Comparison of ENCODE assay signal across 9 cellular contexts in genomic region chr2:62455957-62456692, GRCh38. TPM values are rescaled to one million over a fixed set of nuclear protein-coding genes. Genes with fewer than 3 reads are reported as not detected.
DNase-seq lines count a peak whose midpoint lies in the region; ATAC-seq and TF ChIP-seq lines count a peak whose summit lies in the region.
"Had no signal": no experiment of that assay in that cellular context is flagged by ENCODE, and none has a peak within 500 bp of the region (broad histone marks: within the 10 kb centered on the region; RNA-seq: fewer than 3 reads in every experiment).

No MANE protein-coding gene starts in this region.

- H2AFZ ChIP-seq in parathyroid adenoma = peak overlapping the region; percentile 99

- H3K4me1 Mint-ChIP-seq in Calu3 (ENCODE audit: low read depth, unreplicated experiment) (peaks cover 27% of the 10 kb centered on the region), endothelial cell (ENCODE audit: unreplicated experiment) (no peaks in the 10 kb centered on the region)
- no peaks in the 10 kb centered on the region for H3K4me1 Mint-ChIP-seq in CD4-positive, alpha-beta T cell (ENCODE audit: low read depth)

- CTCF ChIA-PET in Calu3 (lab: Charles Lee) = interaction anchor here (0.5 to 2.7 kb wide), 9 partner anchors 9 to 319 kb away, joined by 3 to 32 read pairs (median 5); partner anchors contain the start of genes EHBP1 and TMEM17
- CTCF ChIA-PET in CD4-positive, alpha-beta T cell (lab: Charles Lee) = interaction anchor here (0.9 to 2.1 kb wide), 2 partner anchors 318 to 320 kb away, joined by 3 to 18 read pairs; no protein-coding TSS in a partner anchor

- H3K27me3 Mint-ChIP-seq in Calu3 (ENCODE audit: unreplicated experiment) = no peaks in the 10 kb centered on the region
- H3K27me3 Mint-ChIP-seq in endothelial cell (ENCODE audit: unreplicated experiment) = peaks cover 2% of the 10 kb centered on the region
- peaks cover 9% of the 10 kb centered on the region for H3K27me3 Mint-ChIP-seq in CD4-positive, alpha-beta T cell

- H3K27ac ChIP-seq in parathyroid adenoma = no peak overlapping the region
- no peak overlapping the region for H3K27ac ChIP-seq in CD4-positive, alpha-beta T cell (ENCODE audit: low read depth, low read length)

- H3K36me3 Mint-ChIP-seq in Calu3 (ENCODE audit: insufficient read depth, unreplicated experiment) (no peaks in the 10 kb centered on the region), endothelial cell (ENCODE audit: low read depth, unreplicated experiment) (no peaks in the 10 kb centered on the region)
- no peaks in the 10 kb centered on the region for H3K36me3 Mint-ChIP-seq in CD4-positive, alpha-beta T cell (ENCODE audit: low read depth)

- H3K36me3 ChIP-seq in parathyroid adenoma (ENCODE audit: control insufficient read depth, insufficient read depth, low read length) = no peaks in the 10 kb centered on the region
- H3K36me3 ChIP-seq: pancreas had no signal

- no peak overlapping the region for H3K9ac ChIP-seq in parathyroid adenoma

- DNase-seq in Calu3 (no peak), NCI-H82 (lab: John Stamatoyannopoulos, UW) (peak; percentile 92), endothelial cell (ENCODE audit: low spot score) (no peak), pons (ENCODE audit: low spot score) (no peak), foreskin melanocyte (no peak), DMS114 treated with DMSO at 0.1 percent for 48 hours (lab: John Stamatoyannopoulos, UW; ENCODE audit: unreplicated experiment) (no peak)
- DNase-seq in CD4-positive, alpha-beta T cell = no peak

- H3K4me3 Mint-ChIP-seq in Calu3 (ENCODE audit: low read depth, unreplicated experiment) = peak overlapping the region; percentile 64
- H3K4me3 Mint-ChIP-seq in endothelial cell (ENCODE audit: unreplicated experiment) = no peak overlapping the region
- H3K4me3 Mint-ChIP-seq in CD4-positive, alpha-beta T cell = no peak overlapping the region

- H3K79me2 ChIP-seq in parathyroid adenoma = no peaks in the 10 kb centered on the region

- TF ChIP-seq CTCF in Calu3 (IDR thresholded peaks at IDR 0.05; ENCODE audit: unreplicated experiment) (no peak), endothelial cell (IDR thresholded peaks at IDR 0.05; ENCODE audit: unreplicated experiment) (no peak), parathyroid adenoma (IDR thresholded peaks at IDR 0.05) (no peak)
- TF ChIP-seq CTCF in CD4-positive, alpha-beta T cell (IDR thresholded peaks at IDR 0.05) = no peak

- H3K27me3 ChIP-seq in parathyroid adenoma (ENCODE audit: control insufficient read depth, insufficient read depth, low read length) = no peaks in the 10 kb centered on the region
- H3K27me3 ChIP-seq in CD4-positive, alpha-beta T cell (ENCODE audit: control insufficient read depth, insufficient read depth, low read length) = peaks cover 8% of the 10 kb centered on the region
- H3K27me3 ChIP-seq: pancreas had no signal

- no peak overlapping the region for H3K4me3 ChIP-seq in parathyroid adenoma (ENCODE audit: low read depth, low read length)

- H3K27ac Mint-ChIP-seq in Calu3 (ENCODE audit: unreplicated experiment) = peak overlapping the region; percentile 50
- peak overlapping the region; percentile 1 for H3K27ac Mint-ChIP-seq in endothelial cell (ENCODE audit: unreplicated experiment)
- H3K27ac Mint-ChIP-seq in CD4-positive, alpha-beta T cell = no peak overlapping the region

- no peaks in the 10 kb centered on the region for H3K9me3 ChIP-seq in parathyroid adenoma (ENCODE audit: control insufficient read depth, low read length)
- H3K9me3 ChIP-seq in CD4-positive, alpha-beta T cell (ENCODE audit: control insufficient read depth, low read length) = no peaks in the 10 kb centered on the region
- H3K9me3 ChIP-seq: pancreas had no signal

- H3K9me3 Mint-ChIP-seq in Calu3 (ENCODE audit: low read depth, unreplicated experiment) (no peaks in the 10 kb centered on the region), endothelial cell (ENCODE audit: unreplicated experiment) (no peaks in the 10 kb centered on the region)
- no peaks in the 10 kb centered on the region for H3K9me3 Mint-ChIP-seq in CD4-positive, alpha-beta T cell

- no TSS peak for BruUV-seq in Calu3 (replicated peaks; lab: Mats Ljungman, UMichigan)

- no peak overlapping the region for H3K4me2 ChIP-seq in parathyroid adenoma (ENCODE audit: low read length)

- intact Hi-C loops in Calu3 (cut with micrococcal nuclease; ENCODE audit: unreplicated experiment) = loop anchor here (2.0 to 5.0 kb wide), 4 partner anchors 115 to 271 kb away; partner anchors contain the start of gene EHBP1
- intact Hi-C loops in CD4-positive, alpha-beta T cell (cut with DNase I, micrococcal nuclease) = loop anchor here (5.0 to 10.0 kb wide), 5 partner anchors 969 to 1406 kb away; no protein-coding TSS in a partner anchor

- no peaks in the 10 kb centered on the region for H3K4me1 ChIP-seq in parathyroid adenoma

- ATAC-seq in CD4-positive, alpha-beta T cell (ENCODE audit: poor library complexity) = no peak

- POLR2A ChIA-PET in CD4-positive, alpha-beta T cell (lab: Charles Lee) = interaction anchor here (1.6 kb wide), 1 partner anchor 319 kb away, joined by 4 read pairs; no protein-coding TSS in a partner anchor

RNA-seq across cellular contexts. Expression of gene TMEM17, which starts 49.9 kb away (rescaled TPM):
- total RNA-seq in Calu3 (2022) = 3.3 and 3.6 TPM in 2 replicates
- total RNA-seq in endothelial cell (ENCODE audit: unreplicated experiment) = 1.7 TPM
- not detected for total RNA-seq in CD4-positive, alpha-beta T cell
